8 cellular contexts compared by ENCODE assay signal in genomic region chr2:88831792-88832248, GRCh38.
DNase-seq lines count a peak whose midpoint lies in the region; ATAC-seq, FAIRE-seq and TF ChIP-seq lines count a peak whose summit lies in the region.

No MANE protein-coding gene starts in this region.

- H3K4me3 ChIP-seq in Peyer's patch (no peak overlapping the region), GM12878 (no peak overlapping the region), aorta (ENCODE audit: low read length in 2 of 2) (no peak overlapping the region)

- no TSS peak for BruUV-seq in GM12878 (replicated peaks; lab: Mats Ljungman, UMichigan)

- TF ChIP-seq CTCF in Peyer's patch (IDR thresholded peaks at IDR 0.05) (peak; percentile 72 to 81 (median 74)), GM12878 (IDR thresholded peaks at IDR 0.05 in 2 of 3, conservative IDR thresholded peaks at IDR 0.05 in 1 of 3; ENCODE audit: control insufficient read depth in 2 of 3, extremely low read depth in 1 of 3, insufficient read depth in 1 of 3, low read depth in 3 of 3, low read length in 3 of 3) (peak; percentile 88 to 95 (median 89))

- DNase-seq in Daoy (ENCODE audit: low read depth) (peak; percentile 75), Peyer's patch (peak; percentile 79 to 93 (median 89)), GM12878 (ENCODE audit: low read depth, low spot score) (no peak), medulla oblongata (ENCODE audit: extremely low spot score) (peak; percentile 61), aorta (no peak), mesenteric fat pad (ENCODE audit: low spot score) (no peak)

- H3K4me1 ChIP-seq in Peyer's patch (no peaks in the 10 kb centered on the region), GM12878 (ENCODE audit: control insufficient read depth, insufficient read depth, low read length) (no peaks in the 10 kb centered on the region), aorta (ENCODE audit: control insufficient read depth in 1 of 2, insufficient read depth in 2 of 2, low read length in 2 of 2) (no peaks in the 10 kb centered on the region)

- SMC1A ChIA-PET in GM12878 (lab: Charles Lee; ENCODE audit: uncharacterized antibody, unreplicated experiment): interaction anchor here (1.1 to 2.7 kb wide), 2 partner anchors 29 to 1018 kb away, joined by 3 to 25 read pairs; no protein-coding TSS in a partner anchor

- peak; percentile 89 for FAIRE-seq in GM12878 (lab: Jason Lieb, UNC)

- H3K9me3 ChIP-seq in Peyer's patch (no peaks in the 10 kb centered on the region), GM12878 (replicated peaks; ENCODE audit: control insufficient read depth, insufficient read depth, low read length) (no peaks in the 10 kb centered on the region), aorta (ENCODE audit: control insufficient read depth, low read length) (no peaks in the 10 kb centered on the region)

- ATAC-seq in GM19328 (IDR thresholded peaks at IDR 0.05; ENCODE audit: unreplicated experiment): peak; percentile 77
- peak; percentile 91 for ATAC-seq in HG03139 (IDR thresholded peaks at IDR 0.05; ENCODE audit: unreplicated experiment)
- ATAC-seq in GM12878: peak; percentile 98
- ATAC-seq in aorta (ENCODE audit: low FRiP score): peak; percentile 64

- in situ Hi-C loops in GM12878 (cut with MboI): no loop called here

- RAD21 ChIA-PET in GM12878 (lab: Charles Lee; ENCODE audit: unreplicated experiment): no interaction called here

- 14% methylated on average over 7 of the region's 7 CpGs for WGBS in GM12878 (ENCODE audit: insufficient coverage, insufficient replicate concordance, low lambda C conversion rate, missing lambda C conversion rate)
- WGBS in aorta, 2 donors: 38 to 40% methylated on average over 7 of the region's 7 CpGs

- CTCF ChIA-PET in GM12878 (lab: Yijun Ruan, JAX): interaction anchor here (0.7 to 2.9 kb wide), 6 partner anchors 9 to 1019 kb away, joined by 3 to 50 read pairs (median 3); no protein-coding TSS in a partner anchor

- TF ChIP-seq POLR2A in Peyer's patch (IDR thresholded peaks at IDR 0.05) (no peak), GM12878 (IDR thresholded peaks at IDR 0.05; ENCODE audit: low read depth, low read length) (no peak)

- intact Hi-C loops in GM12878 (cut with micrococcal nuclease; ENCODE audit: unreplicated experiment): loop anchor here (1.0 to 10.0 kb wide), 2 partner anchors 92 to 393 kb away; no protein-coding TSS in a partner anchor
- intact Hi-C loops in aorta (cut with DNase I): no loop called here

- no peak for TF ChIP-seq EP300 in GM12878 (IDR thresholded peaks at IDR 0.05; ENCODE audit: borderline replicate concordance in 1 of 2, control insufficient read depth in 1 of 2, low read depth in 2 of 2, low read length in 2 of 2)

- H4K20me1 ChIP-seq in GM12878 (ENCODE audit: control insufficient read depth, insufficient read depth): no peaks in the 10 kb centered on the region

- peak overlapping the region; percentile 62 for H3K4me2 ChIP-seq in GM12878 (ENCODE audit: control insufficient read depth, insufficient read depth)

- H3K27ac ChIP-seq in Peyer's patch (peak overlapping the region in 1 of 4 donors; percentile 71), GM12878 (ENCODE audit: control insufficient read depth, insufficient read depth) (no peak overlapping the region; the same call in 1 of the 2 replicates), aorta (ENCODE audit: low read depth in 1 of 2, low read length in 2 of 2) (no peak overlapping the region)

- H3K36me3 ChIP-seq in Peyer's patch: no peaks in the 10 kb centered on the region
- no peaks in the 10 kb centered on the region for H3K36me3 ChIP-seq in GM12878 (ENCODE audit: control insufficient read depth in 2 of 2, insufficient read depth in 2 of 2, low read length in 1 of 2)
- no peaks in the 10 kb centered on the region for H3K36me3 ChIP-seq in aorta (ENCODE audit: control insufficient read depth in 1 of 2, insufficient read depth in 2 of 2, low read length in 1 of 2)

- POLR2A ChIA-PET in GM12878 (lab: Charles Lee): no interaction called here

- H3K79me2 ChIP-seq in GM12878 (ENCODE audit: control insufficient read depth, insufficient read depth, low read length): no peaks in the 10 kb centered on the region; the same call in 1 of the 2 replicates

- H3K9ac ChIP-seq in GM12878 (ENCODE audit: control insufficient read depth, insufficient read depth, low read length): no peak overlapping the region

- H3K27me3 ChIP-seq in Peyer's patch (no peaks in the 10 kb centered on the region), GM12878 (replicated peaks in 1 of 2; ENCODE audit: control insufficient read depth in 2 of 2, insufficient read depth in 2 of 2, low read length in 1 of 2) (no peaks in the 10 kb centered on the region), aorta (ENCODE audit: control insufficient read depth in 1 of 2, insufficient read depth in 2 of 2, low read length in 1 of 2) (no peaks in the 10 kb centered on the region)

- TF ChIP-seq RAD21 in GM12878 (IDR thresholded peaks at IDR 0.05; ENCODE audit: insufficient read depth, low read depth, low read length): peak; percentile 90

- H2AFZ ChIP-seq in GM12878 (ENCODE audit: control insufficient read depth, low read depth, low read length): no peak overlapping the region; the same call in 1 of the 2 replicates

TF ChIP-seq in GM12878, 131 proteins besides CTCF, POLR2A, EP300 and RAD21:
- peak; percentile 89 for TF ChIP-seq SMC3 (IDR thresholded peaks at IDR 0.05; ENCODE audit: borderline replicate concordance, low read length)
- TF ChIP-seq YY1 (IDR thresholded peaks at IDR 0.05; ENCODE audit: low read depth, low read length): peak; percentile 33; the same call in 1 of the 2 replicates
- TF ChIP-seq SMARCA5 (IDR thresholded peaks at IDR 0.05): no peak
- TF ChIP-seq HDAC6 (IDR thresholded peaks at IDR 0.05; ENCODE audit: unreplicated experiment): no peak
- TF ChIP-seq DPF2 (IDR thresholded peaks at IDR 0.05): no peak
- TF ChIP-seq E4F1 (IDR thresholded peaks at IDR 0.05; ENCODE audit: borderline replicate concordance, partially characterized antibody): no peak
- peak; percentile 34 for TF ChIP-seq RELA (IDR thresholded peaks at IDR 0.05; ENCODE audit: borderline replicate concordance, partially characterized antibody)
- TF ChIP-seq SREBF2 (IDR thresholded peaks at IDR 0.05; ENCODE audit: low read length): no peak
- TF ChIP-seq IRF4 (IDR thresholded peaks at IDR 0.05; ENCODE audit: low read depth, low read length): no peak
- TF ChIP-seq IRF5 (IDR thresholded peaks at IDR 0.05; ENCODE audit: borderline replicate concordance): no peak
- TF ChIP-seq ZNF622 (IDR thresholded peaks at IDR 0.05): no peak
- no peak for TF ChIP-seq CREB1 (IDR thresholded peaks at IDR 0.05; ENCODE audit: low read depth)
- no peak for TF ChIP-seq ZBTB4 (CRISPR knock-in tag; IDR thresholded peaks at IDR 0.05)
- no peak for TF ChIP-seq RFX5 (IDR thresholded peaks at IDR 0.05; ENCODE audit: low read depth, low read length)
- TF ChIP-seq FOXM1 (IDR thresholded peaks at IDR 0.05; ENCODE audit: low read depth, low read length): no peak
TF ChIP-seq in GM12878: peak in this region for 3.

Comparison
In these comparisons a context has a peak if more than half of its experiments do, and no peak if none do; other contexts are left out.
1. DNase-seq: peak in Daoy (single experiment), Peyer's patch (3 of 3) and medulla oblongata (single experiment); none in GM12878 (single experiment), aorta (0 of 2) and mesenteric fat pad (single experiment).
2. Peak in every context shown above with its lines, with median percentiles within 50 percentile points of each other: ATAC-seq.